Comparison of ENCODE assay signal across 12 cellular contexts in genomic region chr11:46002146-46002545, GRCh38.
"Had no signal": no experiment of that assay in that cellular context is flagged by ENCODE, and none has a peak within 500 bp of the region (broad histone marks: within the 10 kb centered on the region; RNA-seq: fewer than 3 reads in every experiment).

No MANE protein-coding gene starts in this region.

- H3K9me3 ChIP-seq: tibial nerve, vagina had no signal

- H3K27ac Mint-ChIP-seq: activated naive CD4-positive, alpha-beta T cell treated with anti-CD3 and anti-CD28 coated beads, Interleukin-2, amount 50 U/mL, for 72 hours; stimulated activated memory B cell treated with anti-CD40 and anti-IgM and Interleukin-4, amounts not matched to agents 10 μg/mL and 1 μg/mL and 100 μg/mL, for 72 hours; T-helper 17 cell had no signal

- H3K36me3 Mint-ChIP-seq: activated naive CD4-positive, alpha-beta T cell treated with anti-CD3 and anti-CD28 coated beads, Interleukin-2, amount 50 U/mL, for 72 hours had no signal

- H3K4me3 ChIP-seq: coronary artery, hepatocyte, tibial nerve, vagina had no signal

- H3K27ac ChIP-seq: hepatocyte, tibial nerve, vagina had no signal

- H3K27me3 Mint-ChIP-seq: stimulated activated memory B cell treated with anti-CD40 and anti-IgM and Interleukin-4, amounts not matched to agents 10 μg/mL and 1 μg/mL and 100 μg/mL, for 72 hours; T-helper 17 cell had no signal

- H3K36me3 ChIP-seq: tibial nerve, vagina had no signal

- ATAC-seq: activated naive CD4-positive, alpha-beta T cell treated with anti-CD3 and anti-CD28 coated beads, Interleukin-2, amount 50 U/mL, for 72 hours; stimulated activated memory B cell treated with anti-CD40 and anti-IgM and Interleukin-4, amounts not matched to agents 10 μg/mL and 1 μg/mL and 100 μg/mL, for 72 hours; T-helper 17 cell had no signal

- DNase-seq: activated CD4-positive, alpha-beta T cell treated with anti-CD3 and anti-CD28 coated beads, Interleukin-2, amount 50 U/mL, for 1 hour; activated CD4-positive, CD25-positive, alpha-beta regulatory T cell; activated effector memory CD4-positive, alpha-beta T cell treated with Interleukin-2 at 50 U/mL for 16 hours; amygdala; effector CD4-positive, alpha-beta T cell; T-helper 17 cell had no signal

- H3K27me3 ChIP-seq: hepatocyte, tibial nerve, vagina had no signal

- H3K9me3 Mint-ChIP-seq: activated naive CD4-positive, alpha-beta T cell treated with anti-CD3 and anti-CD28 coated beads, Interleukin-2, amount 50 U/mL, for 72 hours; stimulated activated memory B cell treated with anti-CD40 and anti-IgM and Interleukin-4, amounts not matched to agents 10 μg/mL and 1 μg/mL and 100 μg/mL, for 72 hours had no signal

- H3K4me2 ChIP-seq: hepatocyte had no signal

- H3K4me3 Mint-ChIP-seq: stimulated activated memory B cell treated with anti-CD40 and anti-IgM and Interleukin-4, amounts not matched to agents 10 μg/mL and 1 μg/mL and 100 μg/mL, for 72 hours; T-helper 17 cell had no signal

- H2AFZ ChIP-seq: hepatocyte had no signal
